ENCODE assay signal across 21 cellular contexts in genomic region chrX:106863697-106864096, GRCh38. TPM values are rescaled to one million over a fixed set of nuclear protein-coding genes. Genes with fewer than 3 reads are reported as not detected.
"Had no signal": no experiment of that assay in that cellular context is flagged by ENCODE, and none has a peak within 500 bp of the region (broad histone marks: within the 10 kb centered on the region; RNA-seq: fewer than 3 reads in every experiment).

No MANE protein-coding gene starts in this region.

- DNase-seq: activated B cell treated with CpG ODN at 0.5 μM for 24 hours; activated CD4-positive, alpha-beta memory T cell treated with anti-CD3 and anti-CD28 coated beads, Interleukin-2, amount 10 ng/mL, durations not matched to agents 7 days and 5 days; activated CD4-positive, alpha-beta T cell treated with anti-CD3 and anti-CD28 coated beads, Interleukin-2, amount 50 U/mL, for 1 hour; activated CD4-positive, alpha-beta T cell treated with anti-CD3 and anti-CD28 coated beads, Interleukin-2, amount 50 U/mL, for 4 hours; activated CD8-positive, alpha-beta memory T cell treated with anti-CD3 and anti-CD28 coated beads, Interleukin-2, amount 10 ng/mL, durations not matched to agents 7 days and 5 days; activated effector memory CD4-positive, alpha-beta T cell treated with anti-CD3 and anti-CD28 coated beads, Interleukin-2, amount 50 U/mL, for 16 hours; activated gamma-delta T cell treated with Interleukin-2 at 50 U/mL for 16 hours; activated naive CD4-positive, alpha-beta T cell; amniotic stem cell; aorta; cerebellar nuclear complex had no signal

- H3K4me1 ChIP-seq: adrenal gland had no signal

- H3K36me3 ChIP-seq: adrenal gland, cardiac muscle cell had no signal

- H3K4me3 ChIP-seq: adrenal gland, cardiac muscle cell had no signal

- ATAC-seq: activated CD8-positive, alpha-beta memory T cell treated with anti-CD3 and anti-CD28 coated beads, Interleukin-2, amount 10 ng/mL, durations not matched to agents 7 days and 5 days; activated CD8-positive, alpha-beta T cell treated with anti-CD3 and anti-CD28 coated beads, Interleukin-2, amount 10 ng/mL, durations not matched to agents 7 days and 5 days; activated naive CD4-positive, alpha-beta T cell treated with anti-CD3 and anti-CD28 coated beads, Interleukin-2, amount 50 U/mL, for 72 hours had no signal

- H3K27me3 ChIP-seq: cardiac muscle cell had no signal

- H3K9me3 ChIP-seq: adrenal gland had no signal

- H3K27ac ChIP-seq: adrenal gland, cardiac muscle cell, VCaP had no signal

RNA-seq across cellular contexts. Expression of gene RIPPLY1, which starts 39.4 kb away (rescaled TPM):
- total RNA-seq: activated B cell treated with CpG ODN at 0.5 μM for 24 hours; activated CD4-positive, alpha-beta memory T cell treated with anti-CD3 and anti-CD28 coated beads, Interleukin-2, amount 10 ng/mL, durations not matched to agents 7 days and 5 days; activated CD4-positive, alpha-beta T cell treated with anti-CD3 and anti-CD28 coated beads, Interleukin-2, amount 10 ng/mL, durations not matched to agents 24 days and 14 days; activated CD8-positive, alpha-beta memory T cell treated with anti-CD3 and anti-CD28 coated beads, Interleukin-2, amount 10 ng/mL, durations not matched to agents 7 days and 5 days; activated CD8-positive, alpha-beta T cell treated with anti-CD3 and anti-CD28 coated beads, Interleukin-2, amount 10 ng/mL, durations not matched to agents 7 days and 5 days; activated naive CD4-positive, alpha-beta T cell treated with anti-CD3 and anti-CD28 coated beads for 36 hours; activated naive CD4-positive, alpha-beta T cell treated with anti-CD3 and anti-CD28 coated beads, Interleukin-2, amount 50 U/mL, for 72 hours; activated naive CD8-positive, alpha-beta T cell treated with anti-CD3 and anti-CD28 coated beads for 36 hours; activated T-helper 2 cell treated with anti-CD3 and anti-CD28 coated beads, Interferon-gamma antibody, Interleukin-2, Interleukin-4, amounts not matched to agents 10 μg/mL and 5 μg/mL and 100 μg/mL, durations not matched to agents 14 hours and 24 hours and 36 hours; aorta; bronchial epithelial cell; cardiac muscle cell had no signal
- polyA plus RNA-seq: aorta had no signal

RNA-seq across cellular contexts. Expression of gene CLDN2, which starts 56.5 kb away (rescaled TPM):
- total RNA-seq: activated B cell treated with CpG ODN at 0.5 μM for 24 hours; activated CD4-positive, alpha-beta memory T cell treated with anti-CD3 and anti-CD28 coated beads, Interleukin-2, amount 10 ng/mL, durations not matched to agents 7 days and 5 days; activated CD4-positive, alpha-beta T cell treated with anti-CD3 and anti-CD28 coated beads, Interleukin-2, amount 10 ng/mL, durations not matched to agents 24 days and 14 days; activated CD8-positive, alpha-beta memory T cell treated with anti-CD3 and anti-CD28 coated beads, Interleukin-2, amount 10 ng/mL, durations not matched to agents 7 days and 5 days; activated CD8-positive, alpha-beta T cell treated with anti-CD3 and anti-CD28 coated beads, Interleukin-2, amount 10 ng/mL, durations not matched to agents 7 days and 5 days; activated naive CD4-positive, alpha-beta T cell treated with anti-CD3 and anti-CD28 coated beads for 36 hours; activated naive CD4-positive, alpha-beta T cell treated with anti-CD3 and anti-CD28 coated beads, Interleukin-2, amount 50 U/mL, for 72 hours; activated naive CD8-positive, alpha-beta T cell treated with anti-CD3 and anti-CD28 coated beads for 36 hours; activated T-helper 2 cell treated with anti-CD3 and anti-CD28 coated beads, Interferon-gamma antibody, Interleukin-2, Interleukin-4, amounts not matched to agents 10 μg/mL and 5 μg/mL and 100 μg/mL, durations not matched to agents 14 hours and 24 hours and 36 hours; aorta; bronchial epithelial cell had no signal
- polyA plus RNA-seq: aorta had no signal
